In genomic region chr7:45881280-45881758, GRCh38 we compare ENCODE assay signal across 23 cellular contexts. TPM values are rescaled to one million over a fixed set of nuclear protein-coding genes. Genes with fewer than 3 reads are reported as not detected.
DNase-seq lines count a peak whose midpoint lies in the region; ATAC-seq and TF ChIP-seq lines count a peak whose summit lies in the region.
"Had no signal": no experiment of that assay in that cellular context is flagged by ENCODE, and none has a peak within 500 bp of the region (broad histone marks: within the 10 kb centered on the region; RNA-seq: fewer than 3 reads in every experiment).

No MANE protein-coding gene starts in this region.

- H3K27ac ChIP-seq in brain microvascular endothelial cell (peak overlapping the region; percentile 33), liver (ENCODE audit: low read depth in 1 of 2, low read length in 2 of 2) (peak overlapping the region; percentile 78 to 94)
- H3K27ac ChIP-seq: BLaER1, RWPE1, SK-N-MC had no signal

- ATAC-seq in stimulated activated naive CD8-positive, alpha-beta T cell treated with anti-CD3 and anti-CD28 coated beads, Interleukin-15, amount 100 ng/mL, for 72 hours: peak; percentile 25
- ATAC-seq in stimulated activated naive CD8-positive, alpha-beta T cell treated with anti-CD3 and anti-CD28 coated beads, Interleukin-15, Interleukin-2, amounts not matched to agents 100 U/mL and 50 U/mL, for 24 hours: no peak
- no peak for ATAC-seq in activated T-cell treated with anti-CD3 and anti-CD28 coated beads, Interleukin-2, amount 50 U/mL, for 72 hours (replicated peaks in 1 of 2)

- no peak overlapping the region for H3K27ac Mint-ChIP-seq in stimulated activated naive CD8-positive, alpha-beta T cell treated with anti-CD3 and anti-CD28 coated beads, Interleukin-15, amount 100 ng/mL, for 72 hours
- no peak overlapping the region for H3K27ac Mint-ChIP-seq in activated T-cell treated with anti-CD3 and anti-CD28 coated beads, Interleukin-2, amount 50 U/mL, for 72 hours
- H3K27ac Mint-ChIP-seq: CD4-positive, alpha-beta T cell; HFFc6 had no signal

- H3K9ac ChIP-seq in liver (ENCODE audit: low read depth in 1 of 2, low read length in 2 of 2): peak overlapping the region in 1 of 2 donors; percentile 83
- H3K9ac ChIP-seq: BLaER1 had no signal

- 83% methylated on average over 9 of the region's 9 CpGs for WGBS in liver

- peaks cover 0 to 35% (median 16%) of the 10 kb centered on the region in 4 donors for H3K4me1 ChIP-seq in liver (ENCODE audit: control insufficient read depth in 4 of 4, insufficient read depth in 4 of 4, low read length in 3 of 4)
- H3K4me1 ChIP-seq: BLaER1 had no signal

- TF ChIP-seq RAD21 in liver (IDR thresholded peaks at IDR 0.05): no peak

- H3K9me3 ChIP-seq in liver (ENCODE audit: control insufficient read depth in 4 of 4, low read length in 3 of 4): no peaks in the 10 kb centered on the region

- H3K4me1 Mint-ChIP-seq in stimulated activated naive CD8-positive, alpha-beta T cell treated with anti-CD3 and anti-CD28 coated beads, Interleukin-15, amount 100 ng/mL, for 72 hours: no peaks in the 10 kb centered on the region
- no peaks in the 10 kb centered on the region for H3K4me1 Mint-ChIP-seq in activated T-cell treated with anti-CD3 and anti-CD28 coated beads, Interleukin-2, amount 50 U/mL, for 72 hours (ENCODE audit: low read depth)

- H3K9me3 Mint-ChIP-seq in stimulated activated naive CD8-positive, alpha-beta T cell treated with anti-CD3 and anti-CD28 coated beads, Interleukin-15, amount 100 ng/mL, for 72 hours: peaks cover 3 to 6% of the 10 kb centered on the region in 2 donors
- peaks cover 2 to 6% of the 10 kb centered on the region in 2 donors for H3K9me3 Mint-ChIP-seq in activated T-cell treated with anti-CD3 and anti-CD28 coated beads, Interleukin-2, amount 50 U/mL, for 72 hours

- H3K4me3 Mint-ChIP-seq in stimulated activated naive CD8-positive, alpha-beta T cell treated with anti-CD3 and anti-CD28 coated beads, Interleukin-15, amount 100 ng/mL, for 72 hours: no peak overlapping the region
- H3K4me3 Mint-ChIP-seq in activated T-cell treated with anti-CD3 and anti-CD28 coated beads, Interleukin-2, amount 50 U/mL, for 72 hours: no peak overlapping the region
- H3K4me3 Mint-ChIP-seq: CD4-positive, alpha-beta T cell; H9; HFFc6 had no signal

- no peak for DNase-seq in stimulated activated naive CD8-positive, alpha-beta T cell treated with anti-CD3 and anti-CD28 coated beads, Interleukin-15, amount 100 ng/mL, for 72 hours
- DNase-seq in stimulated activated naive CD8-positive, alpha-beta T cell treated with anti-CD3 and anti-CD28 coated beads, Interleukin-15, Interleukin-2, amounts not matched to agents 100 U/mL and 50 U/mL, for 24 hours: no peak
- DNase-seq in brain microvascular endothelial cell (no peak), activated gamma-delta T cell treated with Interleukin-2 at 50 U/mL for 16 hours (no peak)
- no peak for DNase-seq in activated T-cell treated with anti-CD3 and anti-CD28 coated beads, Interleukin-2, amount 50 U/mL, for 72 hours
- DNase-seq in effector CD4-positive, alpha-beta T cell: no peak
- DNase-seq: CD4-positive, alpha-beta T cell; COR-L47; DMS 273 treated with DMSO at 0.1 percent for 48 hours; DND-41; H9; KBM-7; NCI-H1092 treated with DMSO at 0.1 percent for 48 hours; NCI-H146; NCI-H2029 treated with DMSO at 0.1 percent for 48 hours; NCI-H510A treated with DMSO at 0.1 percent for 48 hours; NCI-H748 treated with DMSO at 0.1 percent for 48 hours; SHP77 treated with DMSO at 0.1 percent for 48 hours had no signal

- TF ChIP-seq CTCF in brain microvascular endothelial cell (IDR thresholded peaks at IDR 0.05; ENCODE audit: low read depth, low read length, missing control alignments): no peak
- TF ChIP-seq CTCF in liver (IDR thresholded peaks at IDR 0.05; ENCODE audit: low read depth, low read length, missing input control): no peak

- H3K27me3 ChIP-seq in brain microvascular endothelial cell (replicated peaks): no peaks in the 10 kb centered on the region
- no peaks in the 10 kb centered on the region for H3K27me3 ChIP-seq in liver (ENCODE audit: control insufficient read depth in 4 of 4, insufficient read depth in 4 of 4, low read length in 3 of 4)
- H3K27me3 ChIP-seq: BLaER1 had no signal

- H3K4me3 ChIP-seq in brain microvascular endothelial cell (ENCODE audit: low read depth, low read length) (no peak overlapping the region), liver (ENCODE audit: low read depth in 1 of 3, low read length in 3 of 3) (no peak overlapping the region)
- H3K4me3 ChIP-seq: BLaER1, SK-N-MC had no signal

- peaks cover 15% of the 10 kb centered on the region for H3K27me3 Mint-ChIP-seq in stimulated activated naive CD8-positive, alpha-beta T cell treated with anti-CD3 and anti-CD28 coated beads, Interleukin-15, amount 100 ng/mL, for 72 hours
- H3K27me3 Mint-ChIP-seq in activated T-cell treated with anti-CD3 and anti-CD28 coated beads, Interleukin-2, amount 50 U/mL, for 72 hours (ENCODE audit: low read depth): peaks cover 14% of the 10 kb centered on the region

- no peaks in the 10 kb centered on the region for H3K36me3 ChIP-seq in brain microvascular endothelial cell (replicated peaks)
- no peaks in the 10 kb centered on the region for H3K36me3 ChIP-seq in liver (ENCODE audit: control insufficient read depth in 4 of 4, insufficient read depth in 3 of 4, low read depth in 1 of 4, low read length in 3 of 4)
- H3K36me3 ChIP-seq: BLaER1 had no signal

- no peaks in the 10 kb centered on the region for H3K36me3 Mint-ChIP-seq in activated T-cell treated with anti-CD3 and anti-CD28 coated beads, Interleukin-2, amount 50 U/mL, for 72 hours (ENCODE audit: insufficient read depth in 2 of 2)

- in situ Hi-C loops in brain microvascular endothelial cell (cut with HindIII; ENCODE audit: low pct_ligation_motif_present, low sequenced_read_pairs): no loop called here

TF ChIP-seq in liver, 16 proteins besides CTCF, POLR2A, EP300 and RAD21:
- TF ChIP-seq GABPA (IDR thresholded peaks at IDR 0.05 in 1 of 2, conservative IDR thresholded peaks at IDR 0.05 in 1 of 2) (no peak), MAX (IDR thresholded peaks at IDR 0.05) (no peak), RXRA (IDR thresholded peaks at IDR 0.05) (no peak), FOXA1 (IDR thresholded peaks at IDR 0.05) (no peak), YY1 (IDR thresholded peaks at IDR 0.05) (no peak), REST (IDR thresholded peaks at IDR 0.05) (no peak), HNF4A (conservative IDR thresholded peaks at IDR 0.05) (no peak), ZBTB33 (IDR thresholded peaks at IDR 0.05) (no peak), FOXA2 (IDR thresholded peaks at IDR 0.05) (no peak), EGR1 (IDR thresholded peaks at IDR 0.05; ENCODE audit: low read depth in 2 of 2) (no peak), NR2F2 (IDR thresholded peaks at IDR 0.05) (no peak), HNF4G (IDR thresholded peaks at IDR 0.05) (no peak)

RNA-seq across cellular contexts. Expression of gene IGFBP1, which starts 7.0 kb away (rescaled TPM):
- total RNA-seq in liver: 10 to 100 TPM in 1 of 2 donors, 1 to 10 TPM in 1; 3.5 to 29.3 TPM
- polyA plus RNA-seq in liver: 100 to 1,000 TPM in 1 of 2 donors, 10 to 100 TPM in 1; 97.9 to 234 TPM
- not detected for total RNA-seq in activated T-cell treated with anti-CD3 and anti-CD28 coated beads, Interleukin-2, amount 50 U/mL, for 72 hours
- total RNA-seq: CD4-positive, alpha-beta T cell; H9; HFFc6 had no signal

RNA-seq across cellular contexts. Expression of gene CCDC201, which starts 8.4 kb away (rescaled TPM):
- not detected for total RNA-seq in liver
- not detected for polyA plus RNA-seq in liver
- total RNA-seq in activated T-cell treated with anti-CD3 and anti-CD28 coated beads, Interleukin-2, amount 50 U/mL, for 72 hours: not detected
- total RNA-seq: CD4-positive, alpha-beta T cell; H9; HFFc6 had no signal

RNA-seq across cellular contexts. Expression of gene IGFBP3, which starts 39.8 kb away (rescaled TPM):
- total RNA-seq in liver: 100 to 1,000 TPM in 1 of 2 donors, 10 to 100 TPM in 1; 87.0 to 214 TPM
- 100 to 1,000 TPM; 151 to 244 TPM for polyA plus RNA-seq in liver
- total RNA-seq in activated T-cell treated with anti-CD3 and anti-CD28 coated beads, Interleukin-2, amount 50 U/mL, for 72 hours: 1 to 10 TPM in 1 of 2 donors, under 1 TPM in 1; 0.34 to 2.0 TPM

Comparison
In these comparisons a context has a peak if more than half of its experiments do, and no peak if none do; other contexts are left out.
1. RNA of gene IGFBP1, which starts 7.0 kb away (total RNA-seq): 3.5 to 29.3 TPM in liver; not detected in activated T-cell treated with anti-CD3 and anti-CD28 coated beads, Interleukin-2, amount 50 U/mL, for 72 hours; every median in the first group is over 4 times any median in the second.
2. RNA of gene IGFBP3, which starts 39.8 kb away (total RNA-seq): 87.0 to 214 TPM in liver; 0.34 to 2.0 TPM in activated T-cell treated with anti-CD3 and anti-CD28 coated beads, Interleukin-2, amount 50 U/mL, for 72 hours; every median in the first group is over 10 times any median in the second.